In genomic region chr14:95741781-95742180, GRCh38 we compare ENCODE assay signal across 20 cellular contexts. TPM values are rescaled to one million over a fixed set of nuclear protein-coding genes. Genes with fewer than 3 reads are reported as not detected.
DNase-seq lines count a peak whose midpoint lies in the region; ATAC-seq and TF ChIP-seq lines count a peak whose summit lies in the region.
"Had no signal": no experiment of that assay in that cellular context is flagged by ENCODE, and none has a peak within 500 bp of the region (broad histone marks: within the 10 kb centered on the region; RNA-seq: fewer than 3 reads in every experiment).

No MANE protein-coding gene starts in this region.

- peaks cover 8% of the 10 kb centered on the region for H3K4me1 ChIP-seq in HEK293 (ENCODE audit: control insufficient read depth, insufficient read depth, low read length)
- peaks cover 14% of the 10 kb centered on the region for H3K4me1 ChIP-seq in parathyroid adenoma
- H3K4me1 ChIP-seq: A549, HAP-1 had no signal

- no peaks in the 10 kb centered on the region for H3K79me2 ChIP-seq in parathyroid adenoma

- H3K27ac Mint-ChIP-seq in endothelial cell (ENCODE audit: unreplicated experiment), result no peak overlapping the region
- H3K27ac Mint-ChIP-seq: CD8-positive, alpha-beta memory T cell had no signal

- CTCF ChIA-PET in HEK293 (lab: Yijun Ruan, JAX), result interaction anchor here (1.1 kb wide), 1 partner anchor 32 kb away, joined by 5 read pairs; no protein-coding TSS in a partner anchor

- H3K9me3 Mint-ChIP-seq in endothelial cell (ENCODE audit: unreplicated experiment), result no peaks in the 10 kb centered on the region

- no peak for ATAC-seq in GM19463 (IDR thresholded peaks at IDR 0.05; ENCODE audit: unreplicated experiment)
- ATAC-seq: A549, GM12878 had no signal

- H3K9me3 ChIP-seq in HEK293 (ENCODE audit: control insufficient read depth, insufficient read depth, low read depth, low read length), result no peaks in the 10 kb centered on the region
- no peaks in the 10 kb centered on the region for H3K9me3 ChIP-seq in parathyroid adenoma (ENCODE audit: control insufficient read depth, low read length)
- H3K9me3 ChIP-seq: A549, HAP-1 had no signal

- no peaks in the 10 kb centered on the region for H3K27me3 ChIP-seq in parathyroid adenoma (ENCODE audit: control insufficient read depth, insufficient read depth, low read length)
- H3K27me3 ChIP-seq: BLaER1 treated with 17β-estradiol and CSF1 and Interleukin-3, amounts not matched to agents 10 nM and 100 nM had no signal

- peaks cover 3% of the 10 kb centered on the region for H3K27me3 Mint-ChIP-seq in endothelial cell (ENCODE audit: unreplicated experiment)

- peaks cover 19% of the 10 kb centered on the region for H3K4me1 Mint-ChIP-seq in endothelial cell (ENCODE audit: unreplicated experiment)

- no peak overlapping the region for H3K4me2 ChIP-seq in parathyroid adenoma (ENCODE audit: low read length)
- H3K4me2 ChIP-seq: A549 had no signal

- no peak overlapping the region for H3K4me3 ChIP-seq in HEK293 (ENCODE audit: low read depth, low read length)
- no peak overlapping the region for H3K4me3 ChIP-seq in parathyroid adenoma (ENCODE audit: low read depth, low read length)
- H3K4me3 ChIP-seq: A549; BLaER1 treated with 17β-estradiol and CSF1 and Interleukin-3, amounts not matched to agents 10 nM and 100 nM; GM12878; GM23248; HAP-1 had no signal

- H3K4me3 Mint-ChIP-seq in endothelial cell (ENCODE audit: unreplicated experiment), result no peak overlapping the region
- H3K4me3 Mint-ChIP-seq: B cell; CD4-positive, CD25-positive, alpha-beta regulatory T cell; CD8-positive, alpha-beta memory T cell had no signal

- no peak overlapping the region for H3K9ac ChIP-seq in parathyroid adenoma
- H3K9ac ChIP-seq: BLaER1 treated with 17β-estradiol and CSF1 and Interleukin-3, amounts not matched to agents 10 nM and 100 nM; GM23248 had no signal

- peak overlapping the region; percentile 72 for H2AFZ ChIP-seq in parathyroid adenoma
- H2AFZ ChIP-seq: GM23248 had no signal

- DNase-seq in OCI-M2 (lab: John Stamatoyannopoulos, UW; ENCODE audit: unreplicated experiment) (no peak), endothelial cell (ENCODE audit: low spot score) (no peak)
- DNase-seq: CD4-positive, CD25-positive, alpha-beta regulatory T cell; CD8-positive, alpha-beta memory T cell; DMS 273 treated with DMSO at 0.1 percent for 48 hours; DND-41 had no signal

- no peaks in the 10 kb centered on the region for H3K36me3 Mint-ChIP-seq in endothelial cell (ENCODE audit: low read depth, unreplicated experiment)

- H3K36me3 ChIP-seq in HEK293 (ENCODE audit: control insufficient read depth in 2 of 2, insufficient read depth in 1 of 2, low read length in 2 of 2) (no peaks in the 10 kb centered on the region), parathyroid adenoma (ENCODE audit: control insufficient read depth, insufficient read depth, low read length) (no peaks in the 10 kb centered on the region)
- H3K36me3 ChIP-seq: HAP-1 had no signal

- POLR2A ChIA-PET in HEK293 (lab: Yijun Ruan, JAX), result no interaction called here

- H3K27ac ChIP-seq in HEK293 (ENCODE audit: extremely low read depth, low read depth, low read length), result peak overlapping the region; percentile 46; the same call in 1 of the 2 replicates
- peak overlapping the region; percentile 71 for H3K27ac ChIP-seq in VCaP
- peak overlapping the region; percentile 82 for H3K27ac ChIP-seq in parathyroid adenoma
- H3K27ac ChIP-seq: A549; BLaER1 treated with 17β-estradiol and CSF1 and Interleukin-3, amounts not matched to agents 10 nM and 100 nM; GM23248; HL-60 had no signal

- TF ChIP-seq CTCF in HEK293 (tag by site-specific recombination; IDR thresholded peaks at IDR 0.05), result no peak
- no peak for TF ChIP-seq CTCF in VCaP (conservative IDR thresholded peaks at IDR 0.05)
- no peak for TF ChIP-seq CTCF in parathyroid adenoma (IDR thresholded peaks at IDR 0.05)
- no peak for TF ChIP-seq CTCF in endothelial cell (IDR thresholded peaks at IDR 0.05; ENCODE audit: unreplicated experiment)

TF ChIP-seq in HEK293, 187 proteins besides CTCF, POLR2A, EP300 and RAD21:
- TF ChIP-seq PBX3 (CRISPR knock-in tag; IDR thresholded peaks at IDR 0.05), result no peak
- no peak for TF ChIP-seq ZNF623 (tag by site-specific recombination; IDR thresholded peaks at IDR 0.05)
- TF ChIP-seq ZNF621 (tag by site-specific recombination; IDR thresholded peaks at IDR 0.05), result no peak
- no peak for TF ChIP-seq REST (tag by site-specific recombination; IDR thresholded peaks at IDR 0.05)
- TF ChIP-seq MEIS1 (CRISPR knock-in tag; IDR thresholded peaks at IDR 0.05; ENCODE audit: borderline replicate concordance), result no peak
TF ChIP-seq in HEK293: peak in this region for 0.

RNA-seq across cellular contexts. Expression of gene TCL1A, which starts 27.9 kb away (rescaled TPM):
- not detected for total RNA-seq in endothelial cell (ENCODE audit: unreplicated experiment)
- total RNA-seq: CD8-positive, alpha-beta memory T cell; G401; GM23248; H4 had no signal

RNA-seq across cellular contexts. Expression of gene TCL1B, which starts 55.6 kb away (rescaled TPM):
- not detected for total RNA-seq in endothelial cell (ENCODE audit: unreplicated experiment)
- total RNA-seq: CD4-positive, CD25-positive, alpha-beta regulatory T cell; CD8-positive, alpha-beta memory T cell; G401; GM23248; H4; HT1080 had no signal
